Comparison of ENCODE assay signal across 8 cellular contexts in the genomic region with DNA sequence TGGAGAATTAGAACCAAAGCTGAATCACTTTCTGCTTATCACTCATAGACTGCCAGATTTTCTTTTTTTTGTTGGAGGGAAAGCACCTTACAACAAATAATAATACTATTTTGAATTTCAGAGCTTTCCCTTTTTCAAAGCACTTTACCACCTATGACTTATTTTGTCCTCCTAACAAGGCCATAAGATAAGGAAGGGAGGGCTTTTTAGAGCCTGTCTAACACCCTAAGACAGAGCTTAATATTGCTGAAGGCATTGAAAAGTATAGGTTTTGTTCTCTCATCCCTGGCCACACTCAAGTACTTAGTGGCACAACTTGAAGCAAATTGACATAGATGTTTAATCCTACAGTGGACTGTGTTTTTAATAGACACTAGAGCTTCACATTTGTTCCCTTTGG.
DNase-seq lines count a peak whose midpoint lies in the region; ATAC-seq, FAIRE-seq and TF ChIP-seq lines count a peak whose summit lies in the region.
"Not testable (repeated sequence)": the region's sequence is repeated elsewhere in the genome, so short reads cannot be mapped to it uniquely, and the experiment has no call there.

No MANE protein-coding gene starts in this region.

- RAD21 ChIA-PET in GM12878 (lab: Charles Lee; ENCODE audit: unreplicated experiment), result not testable (repeated sequence)

- in situ Hi-C loops in GM12878 (cut with MboI), result not testable (repeated sequence)

- not testable (repeated sequence) for H2AFZ ChIP-seq in GM12878 (ENCODE audit: control insufficient read depth, low read depth, low read length)

- not testable (repeated sequence) for TF ChIP-seq POLR2A in GM12878 (IDR thresholded peaks at IDR 0.05; ENCODE audit: low read depth, low read length)

- POLR2A ChIA-PET in CD4-positive, alpha-beta T cell (lab: Charles Lee); activated CD8-positive, alpha-beta T cell treated with anti-CD3 and anti-CD28 coated beads for 36 hours (lab: Charles Lee); GM12878 (lab: Charles Lee); naive thymus-derived CD4-positive, alpha-beta T cell (lab: Charles Lee): not testable (repeated sequence)

- H4K20me1 ChIP-seq in GM12878 (ENCODE audit: control insufficient read depth, insufficient read depth), result not testable (repeated sequence)

- SMC1A ChIA-PET in GM12878 (lab: Charles Lee; ENCODE audit: uncharacterized antibody, unreplicated experiment), result not testable (repeated sequence)

- not testable (repeated sequence) for FAIRE-seq in GM12878 (lab: Jason Lieb, UNC)

- not testable (repeated sequence) for TF ChIP-seq EP300 in GM12878 (IDR thresholded peaks at IDR 0.05; ENCODE audit: borderline replicate concordance in 1 of 2, control insufficient read depth in 1 of 2, low read depth in 2 of 2, low read length in 2 of 2)

- H3K4me1 ChIP-seq in GM12878 (ENCODE audit: control insufficient read depth, insufficient read depth, low read length); naive thymus-derived CD4-positive, alpha-beta T cell (ENCODE audit: control insufficient read depth in 2 of 2, insufficient read depth in 2 of 2, low read length in 2 of 2): not testable (repeated sequence)

- CTCF ChIA-PET in CD4-positive, alpha-beta T cell (lab: Charles Lee); activated CD8-positive, alpha-beta T cell treated with anti-CD3 and anti-CD28 coated beads for 36 hours (lab: Charles Lee); GM12878 (lab: Yijun Ruan, JAX); naive thymus-derived CD4-positive, alpha-beta T cell (lab: Charles Lee): not testable (repeated sequence)

- H3K9me3 ChIP-seq in CD4-positive, alpha-beta T cell (ENCODE audit: control insufficient read depth, low read length); GM12878 (replicated peaks; ENCODE audit: control insufficient read depth, insufficient read depth, low read length); naive thymus-derived CD4-positive, alpha-beta T cell (ENCODE audit: control insufficient read depth in 2 of 3, low read length in 3 of 3): not testable (repeated sequence)

- not testable (repeated sequence) for H3K36me3 ChIP-seq in GM12878 (ENCODE audit: control insufficient read depth in 2 of 2, insufficient read depth in 2 of 2, low read length in 1 of 2); naive thymus-derived CD4-positive, alpha-beta T cell (ENCODE audit: control insufficient read depth in 2 of 3, insufficient read depth in 3 of 3, low read length in 3 of 3)

- H3K79me2 ChIP-seq in GM12878 (ENCODE audit: control insufficient read depth, insufficient read depth, low read length), result not testable (repeated sequence)

- not testable (repeated sequence) for BruUV-seq in GM12878 (replicated peaks; lab: Mats Ljungman, UMichigan)

- H3K4me2 ChIP-seq in GM12878 (ENCODE audit: control insufficient read depth, insufficient read depth), result not testable (repeated sequence)

- H3K9ac ChIP-seq in GM12878 (ENCODE audit: control insufficient read depth, insufficient read depth, low read length), result not testable (repeated sequence)

- ATAC-seq in CD4-positive, alpha-beta T cell (ENCODE audit: poor library complexity), result peak; percentile 13
- ATAC-seq in HG03558 (IDR thresholded peaks at IDR 0.05; ENCODE audit: extremely low read depth, unreplicated experiment) (peak; percentile 30), GM12878 (peak; percentile 14; the same call in 2 of the 3 replicates)
- peak; percentile 52 for ATAC-seq in activated CD8-positive, alpha-beta T cell treated with anti-CD3 and anti-CD28 coated beads for 36 hours
- not testable (repeated sequence) for ATAC-seq in naive thymus-derived CD4-positive, alpha-beta T cell
- peak; percentile 57 for ATAC-seq in stimulated activated naive CD8-positive, alpha-beta T cell treated with anti-CD3 and anti-CD28 coated beads, Interleukin-15, Interleukin-2, amounts not matched to agents 100 U/mL and 50 U/mL, for 24 hours

- peaks cover 19% of the 10 kb centered on the region for H3K4me1 Mint-ChIP-seq in CD4-positive, alpha-beta T cell (ENCODE audit: low read depth)
- not testable (repeated sequence) for H3K4me1 Mint-ChIP-seq in T-helper 2 cell treated with Interferon-gamma antibody and Interleukin-4, amounts not matched to agents 5 μg/mL and 100 μg/mL, for 36 hours (ENCODE audit: low read depth)
- H3K4me1 Mint-ChIP-seq in activated CD8-positive, alpha-beta T cell treated with anti-CD3 and anti-CD28 coated beads for 36 hours (ENCODE audit: low read depth), result peaks cover 22% of the 10 kb centered on the region
- peaks cover 12% of the 10 kb centered on the region for H3K4me1 Mint-ChIP-seq in activated T-helper 2 cell treated with anti-CD3 and anti-CD28 coated beads, Interferon-gamma antibody, Interleukin-2, Interleukin-4, amounts not matched to agents 10 μg/mL and 5 μg/mL and 100 μg/mL, durations not matched to agents 14 hours and 24 hours and 36 hours (ENCODE audit: low read depth)
- peaks cover 0 to 32% (median 18%) of the 10 kb centered on the region in 7 donors for H3K4me1 Mint-ChIP-seq in naive thymus-derived CD4-positive, alpha-beta T cell

- not testable (repeated sequence) for H3K27me3 Mint-ChIP-seq in CD4-positive, alpha-beta T cell; T-helper 2 cell treated with Interferon-gamma antibody and Interleukin-4, amounts not matched to agents 5 μg/mL and 100 μg/mL, for 36 hours (ENCODE audit: low read depth); activated CD8-positive, alpha-beta T cell treated with anti-CD3 and anti-CD28 coated beads for 36 hours; activated T-helper 2 cell treated with anti-CD3 and anti-CD28 coated beads, Interferon-gamma antibody, Interleukin-2, Interleukin-4, amounts not matched to agents 10 μg/mL and 5 μg/mL and 100 μg/mL, durations not matched to agents 14 hours and 24 hours and 36 hours (ENCODE audit: low read depth); naive thymus-derived CD4-positive, alpha-beta T cell

- not testable (repeated sequence) for H3K27me3 ChIP-seq in CD4-positive, alpha-beta T cell (ENCODE audit: control insufficient read depth, insufficient read depth, low read length); GM12878 (replicated peaks in 1 of 2; ENCODE audit: control insufficient read depth in 2 of 2, insufficient read depth in 2 of 2, low read length in 1 of 2); naive thymus-derived CD4-positive, alpha-beta T cell (ENCODE audit: control insufficient read depth in 2 of 2, insufficient read depth in 2 of 2, low read length in 2 of 2)

- TF ChIP-seq CTCF in CD4-positive, alpha-beta T cell (IDR thresholded peaks at IDR 0.05); activated CD8-positive, alpha-beta T cell treated with anti-CD3 and anti-CD28 coated beads for 36 hours (IDR thresholded peaks at IDR 0.05); GM12878 (IDR thresholded peaks at IDR 0.05 in 2 of 3, conservative IDR thresholded peaks at IDR 0.05 in 1 of 3; ENCODE audit: control insufficient read depth in 2 of 3, extremely low read depth in 1 of 3, insufficient read depth in 1 of 3, low read depth in 3 of 3, low read length in 3 of 3): not testable (repeated sequence)

- not testable (repeated sequence) for H3K4me3 Mint-ChIP-seq in CD4-positive, alpha-beta T cell; T-helper 2 cell treated with Interferon-gamma antibody and Interleukin-4, amounts not matched to agents 5 μg/mL and 100 μg/mL, for 36 hours; activated CD8-positive, alpha-beta T cell treated with anti-CD3 and anti-CD28 coated beads for 36 hours; activated T-helper 2 cell treated with anti-CD3 and anti-CD28 coated beads, Interferon-gamma antibody, Interleukin-2, Interleukin-4, amounts not matched to agents 10 μg/mL and 5 μg/mL and 100 μg/mL, durations not matched to agents 14 hours and 24 hours and 36 hours (ENCODE audit: low read depth); naive thymus-derived CD4-positive, alpha-beta T cell

- DNase-seq in CD4-positive, alpha-beta T cell; T-helper 2 cell treated with Interferon-gamma antibody and Interleukin-4, amounts not matched to agents 5 μg/mL and 100 μg/mL, for 36 hours (ENCODE audit: low spot score); activated CD8-positive, alpha-beta T cell treated with anti-CD3 and anti-CD28 coated beads for 36 hours; activated T-helper 2 cell treated with anti-CD3 and anti-CD28 coated beads, Interferon-gamma antibody, Interleukin-2, Interleukin-4, amounts not matched to agents 10 μg/mL and 5 μg/mL and 100 μg/mL, durations not matched to agents 14 hours and 24 hours and 36 hours (ENCODE audit: low spot score); GM12878 (ENCODE audit: low read depth, low spot score); naive thymus-derived CD4-positive, alpha-beta T cell; stimulated activated naive CD8-positive, alpha-beta T cell treated with anti-CD3 and anti-CD28 coated beads, Interleukin-15, Interleukin-2, amounts not matched to agents 100 U/mL and 50 U/mL, for 24 hours: not testable (repeated sequence)

- H3K4me3 ChIP-seq in GM12878; naive thymus-derived CD4-positive, alpha-beta T cell (ENCODE audit: low read length): not testable (repeated sequence)

- H3K9me3 Mint-ChIP-seq in CD4-positive, alpha-beta T cell; T-helper 2 cell treated with Interferon-gamma antibody and Interleukin-4, amounts not matched to agents 5 μg/mL and 100 μg/mL, for 36 hours; activated CD8-positive, alpha-beta T cell treated with anti-CD3 and anti-CD28 coated beads for 36 hours; activated T-helper 2 cell treated with anti-CD3 and anti-CD28 coated beads, Interferon-gamma antibody, Interleukin-2, Interleukin-4, amounts not matched to agents 10 μg/mL and 5 μg/mL and 100 μg/mL, durations not matched to agents 14 hours and 24 hours and 36 hours; naive thymus-derived CD4-positive, alpha-beta T cell: not testable (repeated sequence)

- TF ChIP-seq RAD21 in GM12878 (IDR thresholded peaks at IDR 0.05; ENCODE audit: insufficient read depth, low read depth, low read length), result not testable (repeated sequence)

- peak overlapping the region; percentile 86 for H3K27ac Mint-ChIP-seq in CD4-positive, alpha-beta T cell
- H3K27ac Mint-ChIP-seq in T-helper 2 cell treated with Interferon-gamma antibody and Interleukin-4, amounts not matched to agents 5 μg/mL and 100 μg/mL, for 36 hours, result peak overlapping the region; percentile 45
- H3K27ac Mint-ChIP-seq in activated CD8-positive, alpha-beta T cell treated with anti-CD3 and anti-CD28 coated beads for 36 hours, result peak overlapping the region; percentile 85
- peak overlapping the region; percentile 74 for H3K27ac Mint-ChIP-seq in activated T-helper 2 cell treated with anti-CD3 and anti-CD28 coated beads, Interferon-gamma antibody, Interleukin-2, Interleukin-4, amounts not matched to agents 10 μg/mL and 5 μg/mL and 100 μg/mL, durations not matched to agents 14 hours and 24 hours and 36 hours
- peak overlapping the region in 7 of 9 donors; percentile 56 to 92 (median 85) for H3K27ac Mint-ChIP-seq in naive thymus-derived CD4-positive, alpha-beta T cell

- intact Hi-C loops in CD4-positive, alpha-beta T cell (cut with DNase I, micrococcal nuclease); activated CD8-positive, alpha-beta T cell treated with anti-CD3 and anti-CD28 coated beads for 36 hours (cut with micrococcal nuclease); activated T-helper 2 cell treated with anti-CD3 and anti-CD28 coated beads, Interferon-gamma antibody, Interleukin-2, Interleukin-4, amounts not matched to agents 10 μg/mL and 5 μg/mL and 100 μg/mL, durations not matched to agents 14 hours and 24 hours and 36 hours (cut with micrococcal nuclease); GM12878 (cut with micrococcal nuclease; ENCODE audit: unreplicated experiment); naive thymus-derived CD4-positive, alpha-beta T cell (cut with micrococcal nuclease): not testable (repeated sequence)

- not testable (repeated sequence) for H3K36me3 Mint-ChIP-seq in CD4-positive, alpha-beta T cell (ENCODE audit: low read depth); T-helper 2 cell treated with Interferon-gamma antibody and Interleukin-4, amounts not matched to agents 5 μg/mL and 100 μg/mL, for 36 hours (ENCODE audit: low read depth)
- peaks cover 16% of the 10 kb centered on the region for H3K36me3 Mint-ChIP-seq in activated CD8-positive, alpha-beta T cell treated with anti-CD3 and anti-CD28 coated beads for 36 hours (ENCODE audit: low read depth)
- peaks cover 18% of the 10 kb centered on the region for H3K36me3 Mint-ChIP-seq in activated T-helper 2 cell treated with anti-CD3 and anti-CD28 coated beads, Interferon-gamma antibody, Interleukin-2, Interleukin-4, amounts not matched to agents 10 μg/mL and 5 μg/mL and 100 μg/mL, durations not matched to agents 14 hours and 24 hours and 36 hours (ENCODE audit: low read depth)
- peaks cover 0 to 15% (median 0%) of the 10 kb centered on the region in 5 donors for H3K36me3 Mint-ChIP-seq in naive thymus-derived CD4-positive, alpha-beta T cell

- peak overlapping the region; percentile 64 for H3K27ac ChIP-seq in CD4-positive, alpha-beta T cell (ENCODE audit: low read depth, low read length)
- H3K27ac ChIP-seq in GM12878 (ENCODE audit: control insufficient read depth, insufficient read depth), result not testable (repeated sequence)
- peak overlapping the region; percentile 60 for H3K27ac ChIP-seq in naive thymus-derived CD4-positive, alpha-beta T cell (ENCODE audit: low read depth, low read length)
